13 cellular contexts compared by ENCODE assay signal in the genomic region with DNA sequence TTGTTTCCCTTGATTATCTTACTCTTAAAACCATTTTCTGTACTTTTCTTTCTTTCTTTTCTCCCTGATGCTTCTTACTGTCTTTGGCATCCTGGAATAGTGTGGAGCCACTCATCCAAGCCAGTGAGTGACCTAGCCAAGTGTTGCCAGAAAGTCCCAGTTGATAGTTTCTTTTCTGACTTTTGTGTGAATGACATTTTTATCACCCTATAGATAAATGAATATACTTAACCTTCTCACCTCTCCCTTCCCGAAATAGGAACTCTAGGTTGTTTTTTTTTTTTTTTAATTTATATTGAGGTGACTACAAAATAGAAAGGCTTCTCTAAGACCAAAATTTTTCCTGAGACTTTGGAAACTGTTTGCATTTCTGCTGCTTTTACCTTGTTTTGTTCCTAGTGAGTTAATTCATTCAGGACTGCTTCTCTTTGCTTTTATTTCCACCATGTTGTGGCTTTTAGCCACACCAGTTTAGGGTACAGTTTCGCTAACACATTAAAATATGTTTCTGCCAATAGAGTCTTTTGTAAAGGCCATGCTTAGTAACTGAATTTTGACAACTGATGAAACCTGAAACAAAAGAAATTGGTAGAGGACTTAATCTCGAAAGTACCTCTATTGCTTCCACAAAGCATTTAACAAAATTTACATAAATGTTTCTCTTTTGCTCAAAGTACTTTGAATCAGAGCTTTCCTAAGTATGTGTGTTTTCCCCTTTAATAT.
DNase-seq lines count a peak whose midpoint lies in the region; ATAC-seq and TF ChIP-seq lines count a peak whose summit lies in the region.
"Had no signal": no experiment of that assay in that cellular context is flagged by ENCODE, and none has a peak within 500 bp of the region (broad histone marks: within the 10 kb centered on the region; RNA-seq: fewer than 3 reads in every experiment).

No MANE protein-coding gene starts in this region.

- H3K36me3 Mint-ChIP-seq in activated CD8-positive, alpha-beta T cell treated with anti-CD3 and anti-CD28 coated beads for 36 hours (ENCODE audit: low read depth), result peaks cover under 1% of the 10 kb centered on the region
- H3K36me3 Mint-ChIP-seq in activated CD8-positive, alpha-beta T cell treated with anti-CD3 and anti-CD28 coated beads, Interleukin-2, amount 10 ng/mL, durations not matched to agents 7 days and 5 days (ENCODE audit: low read depth), result no peaks in the 10 kb centered on the region
- H3K36me3 Mint-ChIP-seq in progenitor cell of endocrine pancreas (ENCODE audit: insufficient read depth), result peaks cover 29% of the 10 kb centered on the region

- no peaks in the 10 kb centered on the region for H3K27me3 Mint-ChIP-seq in activated CD8-positive, alpha-beta T cell treated with anti-CD3 and anti-CD28 coated beads for 36 hours
- no peaks in the 10 kb centered on the region for H3K27me3 Mint-ChIP-seq in activated CD8-positive, alpha-beta T cell treated with anti-CD3 and anti-CD28 coated beads, Interleukin-2, amount 10 ng/mL, durations not matched to agents 7 days and 5 days (ENCODE audit: low read depth)
- no peaks in the 10 kb centered on the region for H3K27me3 Mint-ChIP-seq in progenitor cell of endocrine pancreas

- no peak overlapping the region for H3K27ac Mint-ChIP-seq in activated CD8-positive, alpha-beta T cell treated with anti-CD3 and anti-CD28 coated beads for 36 hours
- H3K27ac Mint-ChIP-seq in activated CD8-positive, alpha-beta T cell treated with anti-CD3 and anti-CD28 coated beads, Interleukin-2, amount 10 ng/mL, durations not matched to agents 7 days and 5 days, result no peak overlapping the region
- peak overlapping the region; percentile 63 for H3K27ac Mint-ChIP-seq in progenitor cell of endocrine pancreas

- peak; percentile 7 for ATAC-seq in activated CD8-positive, alpha-beta T cell treated with anti-CD3 and anti-CD28 coated beads for 36 hours
- no peak for ATAC-seq in activated CD8-positive, alpha-beta T cell treated with anti-CD3 and anti-CD28 coated beads, Interleukin-2, amount 10 ng/mL, durations not matched to agents 7 days and 5 days
- ATAC-seq in GM21723 (IDR thresholded peaks at IDR 0.05; ENCODE audit: unreplicated experiment), result peak; percentile 57
- no peak for ATAC-seq in GM19328 (IDR thresholded peaks at IDR 0.05; ENCODE audit: unreplicated experiment)

- POLR2A ChIA-PET in activated CD8-positive, alpha-beta T cell treated with anti-CD3 and anti-CD28 coated beads for 36 hours (lab: Charles Lee), result no interaction called here
- POLR2A ChIA-PET in activated CD8-positive, alpha-beta T cell treated with anti-CD3 and anti-CD28 coated beads, Interleukin-2, amount 10 ng/mL, durations not matched to agents 7 days and 5 days (lab: Charles Lee), result no interaction called here

- H3K4me3 Mint-ChIP-seq in activated CD8-positive, alpha-beta T cell treated with anti-CD3 and anti-CD28 coated beads for 36 hours, result no peak overlapping the region
- H3K4me3 Mint-ChIP-seq in activated CD8-positive, alpha-beta T cell treated with anti-CD3 and anti-CD28 coated beads, Interleukin-2, amount 10 ng/mL, durations not matched to agents 7 days and 5 days, result no peak overlapping the region
- H3K4me3 Mint-ChIP-seq in progenitor cell of endocrine pancreas (ENCODE audit: low read depth), result no peak overlapping the region

- no peak for TF ChIP-seq CTCF in activated CD8-positive, alpha-beta T cell treated with anti-CD3 and anti-CD28 coated beads for 36 hours (IDR thresholded peaks at IDR 0.05)
- no peak for TF ChIP-seq CTCF in progenitor cell of endocrine pancreas (IDR thresholded peaks at IDR 0.05; ENCODE audit: unreplicated experiment)

- no peak for DNase-seq in activated CD8-positive, alpha-beta T cell treated with anti-CD3 and anti-CD28 coated beads for 36 hours
- no peak for DNase-seq in activated CD8-positive, alpha-beta T cell treated with anti-CD3 and anti-CD28 coated beads, Interleukin-2, amount 10 ng/mL, durations not matched to agents 7 days and 5 days
- DNase-seq in HuH-7 (ENCODE audit: low spot score) (peak; percentile 23), progenitor cell of endocrine pancreas (ENCODE audit: low spot score, unreplicated experiment) (no peak), HT-29 (ENCODE audit: low spot score) (no peak), dermis blood vessel endothelial cell (no peak)
- DNase-seq: activated naive CD4-positive, alpha-beta T cell treated with anti-CD3 and anti-CD28 coated beads, Interleukin-2, amount 50 U/mL, for 16 hours; H7; NCI-H1694; pancreas; SHP77 had no signal

- peaks cover 2% of the 10 kb centered on the region for H3K4me1 Mint-ChIP-seq in activated CD8-positive, alpha-beta T cell treated with anti-CD3 and anti-CD28 coated beads for 36 hours (ENCODE audit: low read depth)
- no peaks in the 10 kb centered on the region for H3K4me1 Mint-ChIP-seq in activated CD8-positive, alpha-beta T cell treated with anti-CD3 and anti-CD28 coated beads, Interleukin-2, amount 10 ng/mL, durations not matched to agents 7 days and 5 days (ENCODE audit: low read depth)
- H3K4me1 Mint-ChIP-seq in progenitor cell of endocrine pancreas (ENCODE audit: low read depth), result peaks cover 29% of the 10 kb centered on the region

- intact Hi-C loops in activated CD8-positive, alpha-beta T cell treated with anti-CD3 and anti-CD28 coated beads for 36 hours (cut with micrococcal nuclease), result no loop called here

- no peaks in the 10 kb centered on the region for H3K9me3 Mint-ChIP-seq in activated CD8-positive, alpha-beta T cell treated with anti-CD3 and anti-CD28 coated beads for 36 hours
- H3K9me3 Mint-ChIP-seq in activated CD8-positive, alpha-beta T cell treated with anti-CD3 and anti-CD28 coated beads, Interleukin-2, amount 10 ng/mL, durations not matched to agents 7 days and 5 days (ENCODE audit: insufficient read depth), result no peaks in the 10 kb centered on the region
- H3K9me3 Mint-ChIP-seq in progenitor cell of endocrine pancreas (ENCODE audit: low read depth), result no peaks in the 10 kb centered on the region

- CTCF ChIA-PET in activated CD8-positive, alpha-beta T cell treated with anti-CD3 and anti-CD28 coated beads for 36 hours (lab: Charles Lee), result interaction anchor here (0.9 to 1.0 kb wide), 2 partner anchors 68 to 398 kb away, joined by 3 to 6 read pairs; no protein-coding TSS in a partner anchor
- CTCF ChIA-PET in activated CD8-positive, alpha-beta T cell treated with anti-CD3 and anti-CD28 coated beads, Interleukin-2, amount 10 ng/mL, durations not matched to agents 7 days and 5 days (lab: Charles Lee), result no interaction called here

Comparison
In these comparisons a context has a peak if more than half of its experiments do, and no peak if none do; other contexts are left out.
1. ATAC-seq: peak in activated CD8-positive, alpha-beta T cell treated with anti-CD3 and anti-CD28 coated beads for 36 hours (single experiment) and GM21723 (single experiment); none in activated CD8-positive, alpha-beta T cell treated with anti-CD3 and anti-CD28 coated beads, Interleukin-2, amount 10 ng/mL, durations not matched to agents 7 days and 5 days (single experiment) and GM19328 (single experiment).